21 cellular contexts compared by ENCODE assay signal in genomic region chr13:30900952-30901749, GRCh38. TPM values are rescaled to one million over a fixed set of nuclear protein-coding genes. Genes with fewer than 3 reads are reported as not detected.
DNase-seq lines count a peak whose midpoint lies in the region; ATAC-seq, FAIRE-seq and TF ChIP-seq lines count a peak whose summit lies in the region.
"Had no signal": no experiment of that assay in that cellular context is flagged by ENCODE, and none has a peak within 500 bp of the region (broad histone marks: within the 10 kb centered on the region; RNA-seq: fewer than 3 reads in every experiment).

No MANE protein-coding gene starts in this region.

- no peaks in the 10 kb centered on the region for H3K36me3 Mint-ChIP-seq in activated T-cell treated with anti-CD3 and anti-CD28 coated beads, Interleukin-2, amount 50 U/mL, for 72 hours (ENCODE audit: insufficient read depth in 2 of 2)

- intact Hi-C loops in endothelial cell of umbilical vein (cut with micrococcal nuclease) = no loop called here
- intact Hi-C loops in aorta (cut with DNase I) = loop anchor here in 1 of 2 donors (10.0 kb wide), 1 partner anchor 144 kb away; no protein-coding TSS in a partner anchor

- 76 to 78% methylated on average over 5 of the region's 5 CpGs for WGBS in aorta, 2 donors

- H3K36me3 ChIP-seq in endothelial cell of umbilical vein (ENCODE audit: control insufficient read depth in 2 of 2, extremely low read depth in 1 of 2, insufficient read depth in 2 of 2, low read length in 2 of 2) (no peaks in the 10 kb centered on the region), aorta (ENCODE audit: control insufficient read depth in 1 of 2, insufficient read depth in 2 of 2, low read length in 1 of 2) (no peaks in the 10 kb centered on the region)

- peaks cover 0 to 3% of the 10 kb centered on the region in 2 donors for H3K9me3 Mint-ChIP-seq in activated T-cell treated with anti-CD3 and anti-CD28 coated beads, Interleukin-2, amount 50 U/mL, for 72 hours
- H3K9me3 Mint-ChIP-seq: H9 had no signal

- DNase-seq in activated T-cell treated with anti-CD3 and anti-CD28 coated beads, Interleukin-2, amount 50 U/mL, for 72 hours = peak in 1 of 2 donors; percentile 8
- DNase-seq in activated T-cell treated with anti-CD3 and anti-CD28 coated beads for 4 hours (no peak), endothelial cell of umbilical vein (ENCODE audit: low read depth, low spot score) (no peak), aorta (no peak), GM10248 (ENCODE audit: extremely low spot score) (no peak)
- DNase-seq: GF-D8; H9; KG1; NCI-H1417 treated with DMSO at 0.1 percent for 48 hours; NCI-H1930; NCI-H2171; NCI-H446; NCI-H69; NK-92 treated with Interleukin-12 subunit alpha and Interleukin-12 subunit beta, amount 100 ng/mL, for 24 hours; SHP77 had no signal

- H3K4me2 ChIP-seq in endothelial cell of umbilical vein (ENCODE audit: insufficient read depth, low read length) = no peak overlapping the region
- H3K4me2 ChIP-seq: A549 had no signal

- no peak for FAIRE-seq in endothelial cell of umbilical vein (lab: Jason Lieb, UNC)
- FAIRE-seq: A549 had no signal

- no TSS peak for BruUV-seq in endothelial cell of umbilical vein (replicated peaks; lab: Mats Ljungman, UMichigan)

- H3K27ac Mint-ChIP-seq in activated T-cell treated with anti-CD3 and anti-CD28 coated beads, Interleukin-2, amount 50 U/mL, for 72 hours = no peak overlapping the region
- H3K27ac Mint-ChIP-seq: H9 had no signal

- H3K4me1 ChIP-seq in endothelial cell of umbilical vein (ENCODE audit: control insufficient read depth, extremely low read depth, insufficient read depth, low read length) (peaks cover 38% of the 10 kb centered on the region), aorta (ENCODE audit: control insufficient read depth in 1 of 2, insufficient read depth in 2 of 2, low read length in 2 of 2) (peaks cover 14 to 16% of the 10 kb centered on the region in 2 donors)
- H3K4me1 ChIP-seq: A549 had no signal

- H3K9me3 ChIP-seq in endothelial cell of umbilical vein (replicated peaks; ENCODE audit: control insufficient read depth, insufficient read depth, low read length) (no peaks in the 10 kb centered on the region), aorta (ENCODE audit: control insufficient read depth, low read length) (no peaks in the 10 kb centered on the region)
- H3K9me3 ChIP-seq: A549 had no signal

- POLR2A ChIA-PET in endothelial cell of umbilical vein (lab: Charles Lee) (no interaction called here), GM10248 (lab: Yijun Ruan, JAX) (no interaction called here)

- H3K9ac ChIP-seq in endothelial cell of umbilical vein (replicated peaks; ENCODE audit: extremely low read depth, insufficient read depth, low read length) = no peak overlapping the region

- H3K27ac ChIP-seq in endothelial cell of umbilical vein (ENCODE audit: insufficient read depth, low read depth, low read length) (no peak overlapping the region), aorta (ENCODE audit: low read depth in 1 of 2, low read length in 2 of 2) (peak overlapping the region; percentile 73 to 100)
- H3K27ac ChIP-seq: A549, C4-2B had no signal

- dilution Hi-C loops in endothelial cell of umbilical vein (cut with MboI; ENCODE audit: extremely low pct_ligation_motif_present, low sequenced_read_pairs) = no loop called here

- H2AFZ ChIP-seq in endothelial cell of umbilical vein (ENCODE audit: low read depth, low read length) = peak overlapping the region; percentile 28

- H3K79me2 ChIP-seq in endothelial cell of umbilical vein (ENCODE audit: control insufficient read depth, insufficient read depth, low read length) = no peaks in the 10 kb centered on the region

- no peak overlapping the region for H3K4me3 Mint-ChIP-seq in activated T-cell treated with anti-CD3 and anti-CD28 coated beads, Interleukin-2, amount 50 U/mL, for 72 hours
- H3K4me3 Mint-ChIP-seq: H9 had no signal

- CTCF ChIA-PET in endothelial cell of umbilical vein (lab: Charles Lee) = interaction anchor here (1.0 kb wide), 1 partner anchor 31 kb away, joined by 3 read pairs; no protein-coding TSS in a partner anchor
- CTCF ChIA-PET in GM10248 (lab: Yijun Ruan, JAX) = interaction anchor here (1.0 to 1.8 kb wide), 4 partner anchors 8 to 76 kb away, joined by 3 to 4 read pairs (median 3); no protein-coding TSS in a partner anchor

- H3K27me3 ChIP-seq in endothelial cell of umbilical vein (ENCODE audit: control insufficient read depth in 2 of 2, insufficient read depth in 2 of 2, low read length in 2 of 2) = no peaks in the 10 kb centered on the region
- no peaks in the 10 kb centered on the region for H3K27me3 ChIP-seq in aorta (ENCODE audit: control insufficient read depth in 1 of 2, insufficient read depth in 2 of 2, low read length in 1 of 2)

- no peak for TF ChIP-seq CTCF in endothelial cell of umbilical vein (IDR thresholded peaks at IDR 0.05; ENCODE audit: extremely low read depth in 1 of 2, insufficient read depth in 1 of 2, low read depth in 1 of 2, low read length in 2 of 2)
- no peak for TF ChIP-seq CTCF in GM10248 (IDR thresholded peaks at IDR 0.05; ENCODE audit: control extremely low read depth, extremely low read depth, low read depth, missing control alignments)

- peaks cover 80% of the 10 kb centered on the region for H3K27me3 Mint-ChIP-seq in activated T-cell treated with anti-CD3 and anti-CD28 coated beads, Interleukin-2, amount 50 U/mL, for 72 hours (ENCODE audit: low read depth)

- TF ChIP-seq POLR2A in endothelial cell of umbilical vein (IDR thresholded peaks at IDR 0.05; ENCODE audit: low read depth, low read length) = no peak

- no peaks in the 10 kb centered on the region for H3K9me1 ChIP-seq in endothelial cell of umbilical vein (replicated peaks; ENCODE audit: control insufficient read depth, extremely low read depth, insufficient read depth, low read length)

- H3K4me1 Mint-ChIP-seq in activated T-cell treated with anti-CD3 and anti-CD28 coated beads, Interleukin-2, amount 50 U/mL, for 72 hours (ENCODE audit: low read depth) = peaks cover 39% of the 10 kb centered on the region

- peak; percentile 56 to 70 for ATAC-seq in activated T-cell treated with anti-CD3 and anti-CD28 coated beads, Interleukin-2, amount 50 U/mL, for 72 hours (replicated peaks in 1 of 2)
- ATAC-seq in HG02938 (IDR thresholded peaks at IDR 0.05; ENCODE audit: unreplicated experiment) (peak; percentile 70), aorta (ENCODE audit: low FRiP score) (no peak), GM21381 (IDR thresholded peaks at IDR 0.05; ENCODE audit: unreplicated experiment) (no peak)
- ATAC-seq: A549 had no signal

- H3K4me3 ChIP-seq in endothelial cell of umbilical vein (replicated peaks in 1 of 3; ENCODE audit: insufficient read depth in 1 of 3, low read depth in 1 of 3, low read length in 3 of 3) = no peak overlapping the region
- H3K4me3 ChIP-seq in aorta (ENCODE audit: low read length in 2 of 2) = no peak overlapping the region
- H3K4me3 ChIP-seq: A549 had no signal

- H4K20me1 ChIP-seq in endothelial cell of umbilical vein (replicated peaks; ENCODE audit: control insufficient read depth, extremely low read depth, insufficient read depth, low read length) = no peaks in the 10 kb centered on the region

TF ChIP-seq in endothelial cell of umbilical vein, 7 proteins besides CTCF, POLR2A, EP300 and RAD21:
- no peak for TF ChIP-seq EZH2 (IDR thresholded peaks at IDR 0.05; ENCODE audit: borderline replicate concordance, low read depth, low read length, severe bottlenecking)
- no peak for TF ChIP-seq GATA2 (IDR thresholded peaks at IDR 0.05; ENCODE audit: insufficient read depth, insufficient read length, low read depth, low read length)
- no peak for TF ChIP-seq MAX (IDR thresholded peaks at IDR 0.05; ENCODE audit: insufficient read depth, insufficient read length)
- TF ChIP-seq POLR2AphosphoS5 (IDR thresholded peaks at IDR 0.05; ENCODE audit: insufficient read depth, low read depth, low read length) = no peak
- TF ChIP-seq JUN (IDR thresholded peaks at IDR 0.05; ENCODE audit: borderline replicate concordance, insufficient read depth, insufficient read length, low read depth) = no peak
- no peak for TF ChIP-seq MYC (IDR thresholded peaks at IDR 0.05; ENCODE audit: low read depth, low read length)
- no peak for TF ChIP-seq FOS (IDR thresholded peaks at IDR 0.05; ENCODE audit: borderline replicate concordance, insufficient read depth, low read length)

RNA-seq across cellular contexts. Expression of gene MEDAG, which starts 4.9 kb away (rescaled TPM):
- total RNA-seq in activated T-cell treated with anti-CD3 and anti-CD28 coated beads, Interleukin-2, amount 50 U/mL, for 72 hours = under 1 TPM in 1 of 2 donors, not detected in 1; 0.09 TPM
- 27.2 and 30.2 TPM in 2 replicates for total RNA-seq in endothelial cell of umbilical vein
- polyA plus RNA-seq in endothelial cell of umbilical vein = 23.8 and 27.2 TPM in 2 replicates
- polyA plus RNA-seq in endothelial cell of umbilical vein (2011; cell fraction: cytosol; rRNA removed) = 30.8 and 32.6 TPM in 2 replicates
- polyA plus RNA-seq in endothelial cell of umbilical vein (2011; cell fraction: nucleus; rRNA removed) = 31.0 and 31.2 TPM in 2 replicates
- 54.9 and 80.5 TPM in 2 replicates for polyA plus RNA-seq in endothelial cell of umbilical vein (2012)
- 20.8 and 21.5 TPM in 2 replicates for polyA minus RNA-seq in endothelial cell of umbilical vein
- not detected for polyA minus RNA-seq in endothelial cell of umbilical vein (2011; cell fraction: cytosol; rRNA and poly(A)+ RNA removed)
- 14.2 and 14.3 TPM in 2 replicates for polyA minus RNA-seq in endothelial cell of umbilical vein (2011; cell fraction: nucleus; rRNA and poly(A)+ RNA removed)
- total RNA-seq in aorta = 100 to 1,000 TPM; 146 to 188 TPM
- 100 to 1,000 TPM in 1 of 2 donors, 10 to 100 TPM in 1; 60.2 to 164 TPM for polyA plus RNA-seq in aorta

RNA-seq across cellular contexts. Expression of gene TEX26, which starts 31.3 kb away (rescaled TPM):
- not detected for total RNA-seq in activated T-cell treated with anti-CD3 and anti-CD28 coated beads, Interleukin-2, amount 50 U/mL, for 72 hours
- not detected in 2 replicates for total RNA-seq in endothelial cell of umbilical vein
- polyA plus RNA-seq in endothelial cell of umbilical vein = not detected in 2 replicates
- polyA plus RNA-seq in endothelial cell of umbilical vein (2011; cell fraction: cytosol; rRNA removed) = not detected in 2 replicates
- not detected in 2 replicates for polyA plus RNA-seq in endothelial cell of umbilical vein (2011; cell fraction: nucleus; rRNA removed)
- polyA plus RNA-seq in endothelial cell of umbilical vein (2012) = not detected in 2 replicates
- not detected in 2 replicates for polyA minus RNA-seq in endothelial cell of umbilical vein
- polyA minus RNA-seq in endothelial cell of umbilical vein (2011; cell fraction: cytosol; rRNA and poly(A)+ RNA removed) = not detected
- not detected in 2 replicates for polyA minus RNA-seq in endothelial cell of umbilical vein (2011; cell fraction: nucleus; rRNA and poly(A)+ RNA removed)
- total RNA-seq in aorta = under 1 TPM in 1 of 2 donors, not detected in 1; 0.24 TPM
- not detected for polyA plus RNA-seq in aorta
- total RNA-seq: Daoy, H9, OCI-LY7 had no signal
- polyA plus RNA-seq: A549 had no signal

Comparison
In these comparisons a context has a peak if more than half of its experiments do, and no peak if none do; other contexts are left out.
1. ATAC-seq: peak in activated T-cell treated with anti-CD3 and anti-CD28 coated beads, Interleukin-2, amount 50 U/mL, for 72 hours (2 of 2) and HG02938 (single experiment); none in aorta (single experiment) and GM21381 (single experiment).
2. RNA of gene MEDAG, which starts 4.9 kb away (total RNA-seq): 146 to 188 TPM in aorta and 27.2 to 30.2 TPM in endothelial cell of umbilical vein; 0.09 TPM in activated T-cell treated with anti-CD3 and anti-CD28 coated beads, Interleukin-2, amount 50 U/mL, for 72 hours; every median in the first group is over 10 times any median in the second.